In genomic region chr16:49716268-49716667, GRCh38 we compare ENCODE assay signal across 17 cellular contexts.
DNase-seq lines count a peak whose midpoint lies in the region; ATAC-seq, FAIRE-seq and TF ChIP-seq lines count a peak whose summit lies in the region.
"Had no signal": no experiment of that assay in that cellular context is flagged by ENCODE, and none has a peak within 500 bp of the region (broad histone marks: within the 10 kb centered on the region; RNA-seq: fewer than 3 reads in every experiment).

No MANE protein-coding gene starts in this region.

- no peak overlapping the region for H3K4me2 ChIP-seq in HepG2 (ENCODE audit: low read depth, low read length)
- H3K4me2 ChIP-seq in trophoblast cell (ENCODE audit: low read length): no peak overlapping the region
- H3K4me2 ChIP-seq: A549, GM23338 had no signal

- TF ChIP-seq CTCF in HepG2 (CRISPR knock-in tag; IDR thresholded peaks at IDR 0.05) (no peak), right lobe of liver (IDR thresholded peaks at IDR 0.05) (no peak), glutamatergic neuron (IDR thresholded peaks at IDR 0.05; ENCODE audit: partially characterized antibody, unreplicated experiment) (no peak), gastrocnemius medialis (IDR thresholded peaks at IDR 0.05 in 4 of 5, conservative IDR thresholded peaks at IDR 0.05 in 1 of 5) (no peak), foreskin fibroblast (IDR thresholded peaks at IDR 0.05; ENCODE audit: low read depth, low read length) (no peak)

- TF ChIP-seq POLR2A in HepG2 (IDR thresholded peaks at IDR 0.05; ENCODE audit: insufficient read depth in 1 of 2, low read depth in 2 of 2, low read length in 2 of 2): no peak
- no peak for TF ChIP-seq POLR2A in right lobe of liver (IDR thresholded peaks at IDR 0.05)
- no peak for TF ChIP-seq POLR2A in gastrocnemius medialis (IDR thresholded peaks at IDR 0.05)

- intact Hi-C loops in HepG2 (cut with micrococcal nuclease; ENCODE audit: unreplicated experiment) (no loop called here), right lobe of liver (cut with DNase I) (no loop called here), gastrocnemius medialis (cut with DNase I; ENCODE audit: low total_unique reads) (no loop called here)

- no peak for TF ChIP-seq RAD21 in HepG2 (CRISPR knock-in tag; IDR thresholded peaks at IDR 0.05)

- no peak overlapping the region for H4K12ac ChIP-seq in trophoblast cell (ENCODE audit: low read depth, low read length)

- H3K36me3 Mint-ChIP-seq in glutamatergic neuron (ENCODE audit: unreplicated experiment): peaks cover 14% of the 10 kb centered on the region

- H2AFZ ChIP-seq in HepG2 (ENCODE audit: low read length) (no peak overlapping the region), trophoblast cell (ENCODE audit: insufficient read depth, low read length, poor library complexity) (no peak overlapping the region)
- H2AFZ ChIP-seq: GM23338 had no signal

- H3K18ac ChIP-seq in trophoblast cell (ENCODE audit: low read length): no peak overlapping the region

- H3K4me1 Mint-ChIP-seq in glutamatergic neuron (ENCODE audit: low read depth, unreplicated experiment): peaks cover 44% of the 10 kb centered on the region

- H3K9me3 Mint-ChIP-seq in glutamatergic neuron (ENCODE audit: unreplicated experiment): peaks cover 16% of the 10 kb centered on the region
- H3K9me3 Mint-ChIP-seq: CD4-positive, alpha-beta T cell had no signal

- FAIRE-seq in HepG2 (lab: Jason Lieb, UNC): no peak
- FAIRE-seq: A549 had no signal

- H3K27ac Mint-ChIP-seq in glutamatergic neuron (ENCODE audit: unreplicated experiment): peak overlapping the region; percentile 59
- H3K27ac Mint-ChIP-seq: CD4-positive, alpha-beta T cell; GM23338 had no signal

- POLR2A ChIA-PET in HepG2 (lab: Yijun Ruan, JAX): no interaction called here

- H2BK12ac ChIP-seq in trophoblast cell (ENCODE audit: low read length): no peak overlapping the region

- H2BK5ac ChIP-seq in trophoblast cell (ENCODE audit: low read depth, low read length, poor library complexity): no peak overlapping the region

- peaks cover 0 to 9% of the 10 kb centered on the region in 2 experiments; a peak in 3 of 5 replicates for H3K27me3 ChIP-seq in HepG2 (ENCODE audit: control insufficient read depth in 1 of 2, insufficient read depth in 2 of 2, low read length in 2 of 2)
- H3K27me3 ChIP-seq in right lobe of liver: no peaks in the 10 kb centered on the region
- no peaks in the 10 kb centered on the region for H3K27me3 ChIP-seq in trophoblast cell (ENCODE audit: insufficient read depth, low read length)
- H3K27me3 ChIP-seq in gastrocnemius medialis: no peaks in the 10 kb centered on the region

- H3K79me2 ChIP-seq in HepG2 (ENCODE audit: insufficient read depth, low read length): no peaks in the 10 kb centered on the region
- H3K79me2 ChIP-seq in trophoblast cell (ENCODE audit: control insufficient read depth, insufficient read depth, low read length, poor library complexity): no peaks in the 10 kb centered on the region

- H3K36me3 ChIP-seq in HepG2 (replicated peaks in 1 of 2; ENCODE audit: control insufficient read depth in 1 of 2, insufficient read depth in 2 of 2, low read length in 2 of 2) (no peaks in the 10 kb centered on the region), right lobe of liver (no peaks in the 10 kb centered on the region), trophoblast cell (ENCODE audit: control insufficient read depth in 1 of 2, insufficient read depth in 2 of 2, low read length in 2 of 2) (no peaks in the 10 kb centered on the region), gastrocnemius medialis (no peaks in the 10 kb centered on the region)

- CTCF ChIA-PET in HepG2 (lab: Yijun Ruan, JAX; ENCODE audit: low intra/inter-chr PET ratio, low total read pairs): no interaction called here

- H3K27ac ChIP-seq in HepG2 (ENCODE audit: extremely low read length, insufficient read depth, low read length) (no peak overlapping the region), right lobe of liver (no peak overlapping the region), trophoblast cell (ENCODE audit: low read depth, low read length) (no peak overlapping the region), gastrocnemius medialis (no peak overlapping the region)
- H3K27ac ChIP-seq: 22Rv1, A549, C4-2B had no signal

- 25% methylated on average over 4 of the region's 5 CpGs for WGBS in HepG2 (ENCODE audit: low lambda C conversion rate)
- WGBS in right lobe of liver (ENCODE audit: insufficient coverage, low coverage, low lambda C conversion rate, missing lambda C conversion rate): 90% methylated on average over 4 of the region's 5 CpGs
- WGBS in trophoblast cell (ENCODE audit: extremely low coverage, insufficient coverage, insufficient read length): no CpG with 5 or more reads among the region's 5 CpGs

- H4K8ac ChIP-seq in trophoblast cell (ENCODE audit: low read depth, low read length): no peak overlapping the region

- no peak overlapping the region for H3K14ac ChIP-seq in trophoblast cell (ENCODE audit: low read length)

- no peaks in the 10 kb centered on the region for H4K20me1 ChIP-seq in HepG2 (ENCODE audit: insufficient read depth, low read length)

- no peak for DNase-seq in HepG2 (ENCODE audit: low spot score)
- no peak for DNase-seq in right lobe of liver
- no peak for DNase-seq in glutamatergic neuron
- no peak for DNase-seq in trophoblast cell
- no peak for DNase-seq in gastrocnemius medialis
- no peak for DNase-seq in NOMO-1 (lab: John Stamatoyannopoulos, UW; ENCODE audit: unreplicated experiment in 2 of 2)
- DNase-seq in foreskin fibroblast: no peak
- DNase-seq: AML-193; CD4-positive, alpha-beta T cell; DMS153; DMS79; GDM1; H7 had no signal

- peak overlapping the region; percentile 34 for H3K4me3 Mint-ChIP-seq in glutamatergic neuron (ENCODE audit: unreplicated experiment)
- H3K4me3 Mint-ChIP-seq: CD4-positive, alpha-beta T cell; GM23338 had no signal

- no peak overlapping the region for H3K4ac ChIP-seq in trophoblast cell (ENCODE audit: low read depth, low read length)

- in situ Hi-C loops in HepG2 (cut with HindIII; ENCODE audit: extremely low pct_ligation_motif_present, low pct_unique_long_range_greater_than_20kb) (no loop called here), gastrocnemius medialis (cut with MboI; ENCODE audit: low sequenced_read_pairs in 4 of 4) (no loop called here)

- H3K4me3 ChIP-seq in HepG2 (replicated peaks in 1 of 3; ENCODE audit: insufficient read depth in 1 of 3, low read depth in 2 of 3, low read length in 3 of 3) (no peak overlapping the region), right lobe of liver (no peak overlapping the region), trophoblast cell (ENCODE audit: low read depth, low read length) (peak overlapping the region; percentile 20), gastrocnemius medialis (no peak overlapping the region), foreskin fibroblast (ENCODE audit: low read depth in 1 of 2, low read length in 2 of 2) (no peak overlapping the region)
- H3K4me3 ChIP-seq: A549, GM23338 had no signal

- H2AK5ac ChIP-seq in trophoblast cell (ENCODE audit: low read length): no peak overlapping the region

- H2BK120ac ChIP-seq in trophoblast cell (ENCODE audit: insufficient read depth, low read length, poor library complexity): no peak overlapping the region

- no TSS peak for BruUV-seq in HepG2 (replicated peaks; lab: Mats Ljungman, UMichigan)

- H3K9me3 ChIP-seq in HepG2 (ENCODE audit: low read length) (no peaks in the 10 kb centered on the region), right lobe of liver (no peaks in the 10 kb centered on the region), trophoblast cell (ENCODE audit: insufficient read depth, low read depth, low read length) (peaks cover 5% of the 10 kb centered on the region), gastrocnemius medialis (no peaks in the 10 kb centered on the region)
- H3K9me3 ChIP-seq: A549 had no signal

- H3K23ac ChIP-seq in trophoblast cell (ENCODE audit: low read length): no peak overlapping the region

- TF ChIP-seq EP300 in HepG2 (IDR thresholded peaks at IDR 0.05; ENCODE audit: low read depth in 2 of 2, low read length in 2 of 2): no peak
- TF ChIP-seq EP300 in HepG2 (CRISPR knock-in tag; IDR thresholded peaks at IDR 0.05; ENCODE audit: borderline replicate concordance): no peak

- no peaks in the 10 kb centered on the region for H3K4me1 ChIP-seq in HepG2 (ENCODE audit: insufficient read depth, low read length)
- H3K4me1 ChIP-seq in right lobe of liver: no peaks in the 10 kb centered on the region
- H3K4me1 ChIP-seq in trophoblast cell (ENCODE audit: control insufficient read depth in 1 of 2, insufficient read depth in 2 of 2, low read length in 2 of 2): peaks cover 0 to 2% of the 10 kb centered on the region in 2 experiments
- H3K4me1 ChIP-seq in gastrocnemius medialis: no peaks in the 10 kb centered on the region
- H3K4me1 ChIP-seq: A549 had no signal

- H3K9ac ChIP-seq in HepG2 (ENCODE audit: insufficient read depth, low read depth, low read length): no peak overlapping the region
- no peak overlapping the region for H3K9ac ChIP-seq in trophoblast cell (ENCODE audit: low read length)

- no peak overlapping the region for H4K91ac ChIP-seq in trophoblast cell (ENCODE audit: low read depth, low read length)

- ATAC-seq in HepG2: no peak
- ATAC-seq in right lobe of liver: no peak
- ATAC-seq in gastrocnemius medialis: no peak
- ATAC-seq: A549, GM23338 had no signal

- peaks cover 6% of the 10 kb centered on the region for H3K27me3 Mint-ChIP-seq in glutamatergic neuron (ENCODE audit: unreplicated experiment)
- H3K27me3 Mint-ChIP-seq: CD4-positive, alpha-beta T cell had no signal

- no peaks in the 10 kb centered on the region for H3K79me1 ChIP-seq in trophoblast cell (ENCODE audit: low read length)

TF ChIP-seq in HepG2, 621 proteins besides CTCF, POLR2A, EP300 and RAD21:
- TF ChIP-seq CREB1 (IDR thresholded peaks at IDR 0.05) (peak; percentile 93), CREB1 (CRISPR knock-in tag; IDR thresholded peaks at IDR 0.05) (no peak), FOSL2 (CRISPR knock-in tag; IDR thresholded peaks at IDR 0.05) (no peak), ATF7 (IDR thresholded peaks at IDR 0.05) (peak; percentile 100), ATF7 (CRISPR knock-in tag; IDR thresholded peaks at IDR 0.05) (no peak)
